Comparison of ENCODE assay signal across 28 cellular contexts in the genomic region with DNA sequence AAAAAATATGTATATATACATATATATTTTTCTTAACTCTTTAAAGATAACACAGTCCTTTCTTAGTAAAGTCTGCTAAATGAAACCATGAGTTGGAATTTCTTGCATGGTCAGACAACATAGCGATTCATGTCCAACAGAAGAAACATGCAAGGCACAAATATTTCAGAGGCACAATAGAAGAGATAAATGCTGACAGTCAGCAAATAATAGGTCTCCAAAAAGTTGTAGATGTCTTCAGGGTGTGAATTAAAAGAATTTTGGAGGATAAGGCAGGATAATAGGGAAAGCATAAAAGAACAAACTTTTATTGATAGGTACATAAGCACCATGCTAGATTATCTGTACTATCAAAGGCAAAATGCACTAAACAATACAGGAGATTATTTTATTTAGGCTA.
"Had no signal": no experiment of that assay in that cellular context is flagged by ENCODE, and none has a peak within 500 bp of the region (broad histone marks: within the 10 kb centered on the region; RNA-seq: fewer than 3 reads in every experiment).

No MANE protein-coding gene starts in this region.

- FAIRE-seq: endometrium, endothelial cell of umbilical vein, frontal cortex had no signal

- H2AFZ ChIP-seq: hepatocyte had no signal

- H3K9me3 ChIP-seq: colonic mucosa, esophagus muscularis mucosa, esophagus squamous epithelium, gastrocnemius medialis, gastroesophageal sphincter, heart left ventricle, heart right ventricle had no signal

- ATAC-seq: effector memory CD8-positive, alpha-beta T cell; esophagus mucosa; foreskin keratinocyte; gastrocnemius medialis; gastroesophageal sphincter; heart left ventricle; heart right ventricle had no signal

- DNase-seq: colonic mucosa; cortex of kidney; dermis blood vessel endothelial cell; dorsolateral prefrontal cortex; effector CD4-positive, alpha-beta T cell; effector CD8-positive, alpha-beta T cell; effector memory CD4-positive, alpha-beta T cell; effector memory CD8-positive, alpha-beta T cell; endodermal cell; erythroblast; esophagus squamous epithelium; foreskin fibroblast; foreskin keratinocyte; foreskin melanocyte; gastrocnemius medialis; glutamatergic neuron; head of caudate nucleus; heart left ventricle; heart right ventricle had no signal

- H3K79me2 ChIP-seq: hepatocyte had no signal

- H3K27ac ChIP-seq: colonic mucosa, coronary artery, dorsolateral prefrontal cortex, epithelial cell of prostate, esophagus muscularis mucosa, esophagus squamous epithelium, foreskin keratinocyte, gastrocnemius medialis, gastroesophageal sphincter, heart left ventricle, heart right ventricle, hepatocyte had no signal

- H3K27me3 ChIP-seq: colonic mucosa, dorsolateral prefrontal cortex, esophagus muscularis mucosa, esophagus squamous epithelium, foreskin keratinocyte, gastrocnemius medialis, gastroesophageal sphincter, heart left ventricle, heart right ventricle, hepatocyte had no signal

- H3K36me3 ChIP-seq: colonic mucosa, esophagus muscularis mucosa, esophagus squamous epithelium, gastrocnemius medialis, gastroesophageal sphincter, heart left ventricle, heart right ventricle had no signal

- H3K4me2 ChIP-seq: hepatocyte had no signal

- H3K4me3 ChIP-seq: colonic mucosa, coronary artery, dorsolateral prefrontal cortex, esophagus muscularis mucosa, esophagus squamous epithelium, gastrocnemius medialis, gastroesophageal sphincter, heart left ventricle, heart right ventricle, hepatocyte had no signal

- H3K4me1 ChIP-seq: colonic mucosa, esophagus muscularis mucosa, esophagus squamous epithelium, foreskin keratinocyte, gastrocnemius medialis, gastroesophageal sphincter, heart left ventricle, heart right ventricle had no signal
